Comparison of ENCODE assay signal across 1 cellular context in the genomic region with DNA sequence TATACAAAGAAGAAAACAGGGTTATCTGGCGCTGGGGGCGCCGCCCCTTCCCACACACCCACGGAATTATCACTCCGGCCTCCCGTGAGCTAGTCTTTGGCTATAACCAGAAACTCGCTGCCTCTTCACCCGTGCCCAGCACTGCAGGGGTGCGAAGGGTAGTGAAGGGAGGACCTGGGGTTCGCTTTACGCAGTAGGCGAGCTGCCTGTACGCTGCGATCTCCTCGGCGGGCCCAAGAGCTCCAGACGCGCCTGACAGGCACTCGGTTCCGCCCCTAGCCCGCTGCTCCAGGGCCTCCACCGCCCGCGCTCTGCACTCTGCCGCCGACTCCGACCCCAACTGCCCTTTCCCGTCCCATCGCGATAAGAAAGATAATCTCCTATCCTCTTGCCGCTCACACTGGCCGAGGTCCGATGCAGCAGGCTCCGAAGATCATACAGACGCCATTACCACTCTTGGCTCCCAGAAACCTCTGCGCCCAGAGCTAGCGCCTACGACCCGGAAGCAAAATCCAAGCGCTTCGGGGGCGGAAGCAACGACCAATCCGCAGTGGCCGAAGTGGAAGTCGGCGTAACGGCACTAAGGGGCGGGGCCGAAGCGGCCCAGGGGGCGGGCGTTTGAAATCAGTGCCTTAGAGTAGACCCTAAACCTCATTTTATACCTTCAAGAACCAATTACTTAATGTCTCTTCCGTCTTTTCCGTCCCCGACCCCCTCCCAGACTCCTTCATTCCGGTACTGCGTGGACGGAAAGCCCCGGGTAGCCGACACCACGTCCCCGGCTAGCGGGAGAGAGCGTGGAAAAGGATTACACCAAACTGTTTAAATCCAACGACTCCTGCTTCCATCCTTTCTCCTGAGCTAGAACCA.
TF ChIP-seq lines count a peak whose summit lies in the region.

A gene (minus strand): TSS at position 458 of the 870 bp plus-strand sequence. CDS start 1,371 bp downstream, outside the sequence.
A gene (plus strand): TSS at position 611 of the 870 bp plus-strand sequence. CDS start 23,664 bp downstream, outside the sequence.

TF ChIP-seq in K562, 482 proteins besides CTCF, POLR2A, EP300 and RAD21 (continued from another document and continues in another):
- TF ChIP-seq, protein P1, sequence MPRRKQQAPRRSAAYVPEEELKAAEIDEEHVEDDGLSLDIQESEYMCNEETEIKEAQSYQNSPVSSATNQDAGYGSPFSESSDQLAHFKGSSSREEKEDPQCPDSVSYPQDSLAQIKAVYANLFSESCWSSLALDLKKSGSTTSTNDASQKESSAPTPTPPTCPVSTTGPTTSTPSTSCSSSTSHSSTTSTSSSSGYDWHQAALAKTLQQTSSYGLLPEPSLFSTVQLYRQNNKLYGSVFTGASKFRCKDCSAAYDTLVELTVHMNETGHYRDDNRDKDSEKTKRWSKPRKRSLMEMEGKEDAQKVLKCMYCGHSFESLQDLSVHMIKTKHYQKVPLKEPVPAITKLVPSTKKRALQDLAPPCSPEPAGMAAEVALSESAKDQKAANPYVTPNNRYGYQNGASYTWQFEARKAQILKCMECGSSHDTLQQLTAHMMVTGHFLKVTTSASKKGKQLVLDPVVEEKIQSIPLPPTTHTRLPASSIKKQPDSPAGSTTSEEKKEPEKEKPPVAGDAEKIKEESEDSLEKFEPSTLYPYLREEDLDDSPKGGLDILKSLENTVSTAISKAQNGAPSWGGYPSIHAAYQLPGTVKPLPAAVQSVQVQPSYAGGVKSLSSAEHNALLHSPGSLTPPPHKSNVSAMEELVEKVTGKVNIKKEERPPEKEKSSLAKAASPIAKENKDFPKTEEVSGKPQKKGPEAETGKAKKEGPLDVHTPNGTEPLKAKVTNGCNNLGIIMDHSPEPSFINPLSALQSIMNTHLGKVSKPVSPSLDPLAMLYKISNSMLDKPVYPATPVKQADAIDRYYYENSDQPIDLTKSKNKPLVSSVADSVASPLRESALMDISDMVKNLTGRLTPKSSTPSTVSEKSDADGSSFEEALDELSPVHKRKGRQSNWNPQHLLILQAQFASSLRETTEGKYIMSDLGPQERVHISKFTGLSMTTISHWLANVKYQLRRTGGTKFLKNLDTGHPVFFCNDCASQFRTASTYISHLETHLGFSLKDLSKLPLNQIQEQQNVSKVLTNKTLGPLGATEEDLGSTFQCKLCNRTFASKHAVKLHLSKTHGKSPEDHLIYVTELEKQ (CRISPR knock-in tag; IDR thresholded peaks at IDR 0.05) = no peak
- no peak; the same call in 1 of the 2 replicates for TF ChIP-seq FOSL1 (tag; conservative IDR thresholded peaks at IDR 0.05)
- TF ChIP-seq, protein P2, sequence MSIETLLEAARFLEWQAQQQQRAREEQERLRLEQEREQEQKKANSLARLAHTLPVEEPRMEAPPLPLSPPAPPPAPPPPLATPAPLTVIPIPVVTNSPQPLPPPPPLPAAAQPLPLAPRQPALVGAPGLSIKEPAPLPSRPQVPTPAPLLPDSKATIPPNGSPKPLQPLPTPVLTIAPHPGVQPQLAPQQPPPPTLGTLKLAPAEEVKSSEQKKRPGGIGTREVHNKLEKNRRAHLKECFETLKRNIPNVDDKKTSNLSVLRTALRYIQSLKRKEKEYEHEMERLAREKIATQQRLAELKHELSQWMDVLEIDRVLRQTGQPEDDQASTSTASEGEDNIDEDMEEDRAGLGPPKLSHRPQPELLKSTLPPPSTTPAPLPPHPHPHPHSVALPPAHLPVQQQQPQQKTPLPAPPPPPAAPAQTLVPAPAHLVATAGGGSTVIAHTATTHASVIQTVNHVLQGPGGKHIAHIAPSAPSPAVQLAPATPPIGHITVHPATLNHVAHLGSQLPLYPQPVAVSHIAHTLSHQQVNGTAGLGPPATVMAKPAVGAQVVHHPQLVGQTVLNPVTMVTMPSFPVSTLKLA (conservative IDR thresholded peaks at IDR 0.05) = peak in 1 of 2 experiments; percentile 71; a peak in 2 of 4 replicates
- peak; percentile 69 for TF ChIP-seq ATF7 (IDR thresholded peaks at IDR 0.05)
- peak; percentile 94 for TF ChIP-seq RBBP5 (IDR thresholded peaks at IDR 0.05; ENCODE audit: borderline replicate concordance, insufficient read depth, low read length, poor library complexity, severe bottlenecking)
- no peak for TF ChIP-seq KLF10 (CRISPR knock-in tag; IDR thresholded peaks at IDR 0.05)
- no peak for TF ChIP-seq ZNF717 (CRISPR knock-in tag; IDR thresholded peaks at IDR 0.05)
- no peak for TF ChIP-seq NONO (IDR thresholded peaks at IDR 0.05; ENCODE audit: low read depth in 2 of 2, low read length in 1 of 2)
- TF ChIP-seq, protein P3, sequence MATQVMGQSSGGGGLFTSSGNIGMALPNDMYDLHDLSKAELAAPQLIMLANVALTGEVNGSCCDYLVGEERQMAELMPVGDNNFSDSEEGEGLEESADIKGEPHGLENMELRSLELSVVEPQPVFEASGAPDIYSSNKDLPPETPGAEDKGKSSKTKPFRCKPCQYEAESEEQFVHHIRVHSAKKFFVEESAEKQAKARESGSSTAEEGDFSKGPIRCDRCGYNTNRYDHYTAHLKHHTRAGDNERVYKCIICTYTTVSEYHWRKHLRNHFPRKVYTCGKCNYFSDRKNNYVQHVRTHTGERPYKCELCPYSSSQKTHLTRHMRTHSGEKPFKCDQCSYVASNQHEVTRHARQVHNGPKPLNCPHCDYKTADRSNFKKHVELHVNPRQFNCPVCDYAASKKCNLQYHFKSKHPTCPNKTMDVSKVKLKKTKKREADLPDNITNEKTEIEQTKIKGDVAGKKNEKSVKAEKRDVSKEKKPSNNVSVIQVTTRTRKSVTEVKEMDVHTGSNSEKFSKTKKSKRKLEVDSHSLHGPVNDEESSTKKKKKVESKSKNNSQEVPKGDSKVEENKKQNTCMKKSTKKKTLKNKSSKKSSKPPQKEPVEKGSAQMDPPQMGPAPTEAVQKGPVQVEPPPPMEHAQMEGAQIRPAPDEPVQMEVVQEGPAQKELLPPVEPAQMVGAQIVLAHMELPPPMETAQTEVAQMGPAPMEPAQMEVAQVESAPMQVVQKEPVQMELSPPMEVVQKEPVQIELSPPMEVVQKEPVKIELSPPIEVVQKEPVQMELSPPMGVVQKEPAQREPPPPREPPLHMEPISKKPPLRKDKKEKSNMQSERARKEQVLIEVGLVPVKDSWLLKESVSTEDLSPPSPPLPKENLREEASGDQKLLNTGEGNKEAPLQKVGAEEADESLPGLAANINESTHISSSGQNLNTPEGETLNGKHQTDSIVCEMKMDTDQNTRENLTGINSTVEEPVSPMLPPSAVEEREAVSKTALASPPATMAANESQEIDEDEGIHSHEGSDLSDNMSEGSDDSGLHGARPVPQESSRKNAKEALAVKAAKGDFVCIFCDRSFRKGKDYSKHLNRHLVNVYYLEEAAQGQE (CRISPR knock-in tag; IDR thresholded peaks at IDR 0.05; ENCODE audit: low read depth) = peak; percentile 63; the same call in 1 of the 2 replicates
- TF ChIP-seq ZKSCAN3 (CRISPR knock-in tag; IDR thresholded peaks at IDR 0.05) = no peak
- TF ChIP-seq, protein P4, sequence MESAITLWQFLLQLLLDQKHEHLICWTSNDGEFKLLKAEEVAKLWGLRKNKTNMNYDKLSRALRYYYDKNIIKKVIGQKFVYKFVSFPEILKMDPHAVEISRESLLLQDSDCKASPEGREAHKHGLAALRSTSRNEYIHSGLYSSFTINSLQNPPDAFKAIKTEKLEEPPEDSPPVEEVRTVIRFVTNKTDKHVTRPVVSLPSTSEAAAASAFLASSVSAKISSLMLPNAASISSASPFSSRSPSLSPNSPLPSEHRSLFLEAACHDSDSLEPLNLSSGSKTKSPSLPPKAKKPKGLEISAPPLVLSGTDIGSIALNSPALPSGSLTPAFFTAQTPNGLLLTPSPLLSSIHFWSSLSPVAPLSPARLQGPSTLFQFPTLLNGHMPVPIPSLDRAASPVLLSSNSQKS (CRISPR knock-in tag; IDR thresholded peaks at IDR 0.05) = no peak
- TF ChIP-seq NFYB (IDR thresholded peaks at IDR 0.05; ENCODE audit: extremely low read depth, insufficient read length) = peak; percentile 58
- TF ChIP-seq, protein P5, sequence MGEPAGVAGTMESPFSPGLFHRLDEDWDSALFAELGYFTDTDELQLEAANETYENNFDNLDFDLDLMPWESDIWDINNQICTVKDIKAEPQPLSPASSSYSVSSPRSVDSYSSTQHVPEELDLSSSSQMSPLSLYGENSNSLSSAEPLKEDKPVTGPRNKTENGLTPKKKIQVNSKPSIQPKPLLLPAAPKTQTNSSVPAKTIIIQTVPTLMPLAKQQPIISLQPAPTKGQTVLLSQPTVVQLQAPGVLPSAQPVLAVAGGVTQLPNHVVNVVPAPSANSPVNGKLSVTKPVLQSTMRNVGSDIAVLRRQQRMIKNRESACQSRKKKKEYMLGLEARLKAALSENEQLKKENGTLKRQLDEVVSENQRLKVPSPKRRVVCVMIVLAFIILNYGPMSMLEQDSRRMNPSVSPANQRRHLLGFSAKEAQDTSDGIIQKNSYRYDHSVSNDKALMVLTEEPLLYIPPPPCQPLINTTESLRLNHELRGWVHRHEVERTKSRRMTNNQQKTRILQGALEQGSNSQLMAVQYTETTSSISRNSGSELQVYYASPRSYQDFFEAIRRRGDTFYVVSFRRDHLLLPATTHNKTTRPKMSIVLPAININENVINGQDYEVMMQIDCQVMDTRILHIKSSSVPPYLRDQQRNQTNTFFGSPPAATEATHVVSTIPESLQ (CRISPR knock-in tag; IDR thresholded peaks at IDR 0.05) = no peak
- TF ChIP-seq, protein P6, sequence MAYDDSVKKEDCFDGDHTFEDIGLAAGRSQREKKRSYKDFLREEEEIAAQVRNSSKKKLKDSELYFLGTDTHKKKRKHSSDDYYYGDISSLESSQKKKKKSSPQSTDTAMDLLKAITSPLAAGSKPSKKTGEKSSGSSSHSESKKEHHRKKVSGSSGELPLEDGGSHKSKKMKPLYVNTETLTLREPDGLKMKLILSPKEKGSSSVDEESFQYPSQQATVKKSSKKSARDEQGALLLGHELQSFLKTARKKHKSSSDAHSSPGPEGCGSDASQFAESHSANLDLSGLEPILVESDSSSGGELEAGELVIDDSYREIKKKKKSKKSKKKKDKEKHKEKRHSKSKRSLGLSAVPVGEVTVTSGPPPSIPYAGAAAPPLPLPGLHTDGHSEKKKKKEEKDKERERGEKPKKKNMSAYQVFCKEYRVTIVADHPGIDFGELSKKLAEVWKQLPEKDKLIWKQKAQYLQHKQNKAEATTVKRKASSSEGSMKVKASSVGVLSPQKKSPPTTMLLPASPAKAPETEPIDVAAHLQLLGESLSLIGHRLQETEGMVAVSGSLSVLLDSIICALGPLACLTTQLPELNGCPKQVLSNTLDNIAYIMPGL (CRISPR knock-in tag; IDR thresholded peaks at IDR 0.05) = no peak
- TF ChIP-seq, protein P7, sequence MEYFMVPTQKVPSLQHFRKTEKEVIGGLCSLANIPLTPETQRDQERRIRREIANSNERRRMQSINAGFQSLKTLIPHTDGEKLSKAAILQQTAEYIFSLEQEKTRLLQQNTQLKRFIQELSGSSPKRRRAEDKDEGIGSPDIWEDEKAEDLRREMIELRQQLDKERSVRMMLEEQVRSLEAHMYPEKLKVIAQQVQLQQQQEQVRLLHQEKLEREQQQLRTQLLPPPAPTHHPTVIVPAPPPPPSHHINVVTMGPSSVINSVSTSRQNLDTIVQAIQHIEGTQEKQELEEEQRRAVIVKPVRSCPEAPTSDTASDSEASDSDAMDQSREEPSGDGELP (CRISPR knock-in tag; IDR thresholded peaks at IDR 0.05; ENCODE audit: borderline replicate concordance) = peak; percentile 50; the same call in 1 of the 2 replicates
- peak; percentile 99 for TF ChIP-seq NR2C2 (CRISPR knock-in tag; IDR thresholded peaks at IDR 0.05)
- TF ChIP-seq NR2C2 (tag; IDR thresholded peaks at IDR 0.05) = peak; percentile 100
- no peak for TF ChIP-seq ZNF311 (CRISPR knock-in tag; IDR thresholded peaks at IDR 0.05)
- TF ChIP-seq, protein P8, sequence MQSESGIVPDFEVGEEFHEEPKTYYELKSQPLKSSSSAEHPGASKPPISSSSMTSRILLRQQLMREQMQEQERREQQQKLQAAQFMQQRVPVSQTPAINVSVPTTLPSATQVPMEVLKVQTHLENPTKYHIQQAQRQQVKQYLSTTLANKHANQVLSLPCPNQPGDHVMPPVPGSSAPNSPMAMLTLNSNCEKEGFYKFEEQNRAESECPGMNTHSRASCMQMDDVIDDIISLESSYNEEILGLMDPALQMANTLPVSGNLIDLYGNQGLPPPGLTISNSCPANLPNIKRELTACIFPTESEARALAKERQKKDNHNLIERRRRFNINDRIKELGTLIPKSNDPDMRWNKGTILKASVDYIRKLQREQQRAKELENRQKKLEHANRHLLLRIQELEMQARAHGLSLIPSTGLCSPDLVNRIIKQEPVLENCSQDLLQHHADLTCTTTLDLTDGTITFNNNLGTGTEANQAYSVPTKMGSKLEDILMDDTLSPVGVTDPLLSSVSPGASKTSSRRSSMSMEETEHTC (IDR thresholded peaks at IDR 0.05) = no peak
- TF ChIP-seq, protein P9, sequence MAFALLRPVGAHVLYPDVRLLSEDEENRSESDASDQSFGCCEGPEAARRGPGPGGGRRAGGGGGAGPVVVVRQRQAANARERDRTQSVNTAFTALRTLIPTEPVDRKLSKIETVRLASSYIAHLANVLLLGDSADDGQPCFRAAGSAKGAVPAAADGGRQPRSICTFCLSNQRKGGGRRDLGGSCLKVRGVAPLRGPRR (CRISPR knock-in tag; IDR thresholded peaks at IDR 0.05) = no peak
- TF ChIP-seq ZNF316 (IDR thresholded peaks at IDR 0.05) = no peak
- TF ChIP-seq ZNF707 (CRISPR knock-in tag; conservative IDR thresholded peaks at IDR 0.05) = no peak
- TF ChIP-seq ZNF830 (CRISPR knock-in tag; IDR thresholded peaks at IDR 0.05) = peak; percentile 52; the same call in 1 of the 2 replicates
- peak; percentile 94 for TF ChIP-seq SIN3B (IDR thresholded peaks at IDR 0.05; ENCODE audit: low read depth)
- TF ChIP-seq SP2 (IDR thresholded peaks at IDR 0.05; ENCODE audit: extremely low read depth, low read depth, low read length, poor library complexity, severe bottlenecking) = no peak
- TF ChIP-seq, protein P10, sequence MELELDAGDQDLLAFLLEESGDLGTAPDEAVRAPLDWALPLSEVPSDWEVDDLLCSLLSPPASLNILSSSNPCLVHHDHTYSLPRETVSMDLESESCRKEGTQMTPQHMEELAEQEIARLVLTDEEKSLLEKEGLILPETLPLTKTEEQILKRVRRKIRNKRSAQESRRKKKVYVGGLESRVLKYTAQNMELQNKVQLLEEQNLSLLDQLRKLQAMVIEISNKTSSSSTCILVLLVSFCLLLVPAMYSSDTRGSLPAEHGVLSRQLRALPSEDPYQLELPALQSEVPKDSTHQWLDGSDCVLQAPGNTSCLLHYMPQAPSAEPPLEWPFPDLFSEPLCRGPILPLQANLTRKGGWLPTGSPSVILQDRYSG (tag; conservative IDR thresholded peaks at IDR 0.05; ENCODE audit: low read depth) = no peak
- TF ChIP-seq SIRT6 (IDR thresholded peaks at IDR 0.05; ENCODE audit: low read depth, low read length) = no peak
- peak; percentile 20; the same call in 1 of the 2 replicates for TF ChIP-seq CREB1 (IDR thresholded peaks at IDR 0.05)
- no peak for TF ChIP-seq CREB1 (CRISPR knock-in tag; IDR thresholded peaks at IDR 0.05)
- TF ChIP-seq CREM (IDR thresholded peaks at IDR 0.05; ENCODE audit: low read depth) = peak; percentile 81
